In the genomic region with DNA sequence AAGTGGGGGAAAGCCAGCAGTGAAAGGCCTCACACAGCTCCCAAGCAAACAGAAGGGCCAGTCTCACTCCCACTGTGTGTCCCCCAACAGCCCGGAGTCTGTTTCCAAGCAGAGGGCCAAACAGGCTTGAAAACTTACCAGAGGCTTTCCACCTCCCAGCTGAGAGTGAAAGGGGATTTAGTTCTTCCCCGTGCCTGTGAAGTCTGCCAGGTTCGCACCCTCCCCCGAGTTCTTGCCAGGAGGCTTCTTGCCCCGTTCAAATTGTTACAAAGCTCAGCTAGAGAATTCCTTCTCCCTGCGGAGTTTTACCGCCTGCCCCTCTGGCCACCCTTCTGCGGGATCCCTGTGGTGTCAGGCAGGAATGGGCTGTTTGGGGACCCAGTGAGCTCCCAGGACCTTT, we compare ENCODE assay signal across 21 cellular contexts.
"Had no signal": no experiment of that assay in that cellular context is flagged by ENCODE, and none has a peak within 500 bp of the region (broad histone marks: within the 10 kb centered on the region; RNA-seq: fewer than 3 reads in every experiment).

No MANE protein-coding gene starts in this region.

- H3K27ac ChIP-seq: brain microvascular endothelial cell, KMS-11 had no signal

- H3K27me3 ChIP-seq: brain microvascular endothelial cell had no signal

- DNase-seq: activated CD4-positive, alpha-beta memory T cell treated with anti-CD3 and anti-CD28 coated beads for 36 hours; activated CD4-positive, alpha-beta T cell treated with anti-CD3 and anti-CD28 coated beads, Interleukin-2, amount 10 ng/mL, durations not matched to agents 7 days and 5 days; activated CD4-positive, CD25-positive, alpha-beta regulatory T cell; activated CD8-positive, alpha-beta memory T cell treated with anti-CD3 and anti-CD28 coated beads for 24 hours; activated gamma-delta T cell; activated naive CD4-positive, alpha-beta T cell treated with anti-CD3 and anti-CD28 coated beads for 36 hours; activated naive CD8-positive, alpha-beta T cell treated with anti-CD3 and anti-CD28 coated beads for 36 hours; activated T-cell treated with anti-CD3 and anti-CD28 coated beads, Interleukin-2, amount 50 U/mL, for 4 hours; brain microvascular endothelial cell; NCI-H1092; NCI-H1417; NCI-H1694 treated with DMSO at 0.1 percent for 48 hours; NCI-H2029 treated with DMSO at 0.1 percent for 48 hours; NCI-H345; NCI-H510A; NCI-H526 treated with DMSO at 0.1 percent for 48 hours; PC-3; SIG-M5; T-helper 17 cell; T-helper 9 cell had no signal

- H3K36me3 ChIP-seq: brain microvascular endothelial cell had no signal

- H3K4me3 Mint-ChIP-seq: activated CD4-positive, alpha-beta memory T cell treated with anti-CD3 and anti-CD28 coated beads for 36 hours; activated CD4-positive, alpha-beta T cell treated with anti-CD3 and anti-CD28 coated beads, Interleukin-2, amount 10 ng/mL, durations not matched to agents 7 days and 5 days; activated naive CD4-positive, alpha-beta T cell treated with anti-CD3 and anti-CD28 coated beads for 36 hours; activated naive CD8-positive, alpha-beta T cell treated with anti-CD3 and anti-CD28 coated beads for 36 hours; activated T-cell treated with anti-CD3 and anti-CD28 coated beads, Interleukin-2, amount 50 U/mL, for 4 hours; T-helper 17 cell had no signal

- H3K4me1 Mint-ChIP-seq: activated CD4-positive, alpha-beta T cell treated with anti-CD3 and anti-CD28 coated beads, Interleukin-2, amount 10 ng/mL, durations not matched to agents 7 days and 5 days; activated naive CD8-positive, alpha-beta T cell treated with anti-CD3 and anti-CD28 coated beads for 36 hours; T-helper 17 cell had no signal

- H3K27ac Mint-ChIP-seq: activated CD4-positive, alpha-beta memory T cell treated with anti-CD3 and anti-CD28 coated beads for 36 hours; activated CD4-positive, alpha-beta T cell treated with anti-CD3 and anti-CD28 coated beads, Interleukin-2, amount 10 ng/mL, durations not matched to agents 7 days and 5 days; activated naive CD4-positive, alpha-beta T cell treated with anti-CD3 and anti-CD28 coated beads for 36 hours; activated naive CD8-positive, alpha-beta T cell treated with anti-CD3 and anti-CD28 coated beads for 36 hours; T-helper 17 cell had no signal

- H3K4me2 ChIP-seq: KMS-11 had no signal

- H3K9ac ChIP-seq: KMS-11 had no signal
